ENCODE assay signal across 17 cellular contexts in the genomic region with DNA sequence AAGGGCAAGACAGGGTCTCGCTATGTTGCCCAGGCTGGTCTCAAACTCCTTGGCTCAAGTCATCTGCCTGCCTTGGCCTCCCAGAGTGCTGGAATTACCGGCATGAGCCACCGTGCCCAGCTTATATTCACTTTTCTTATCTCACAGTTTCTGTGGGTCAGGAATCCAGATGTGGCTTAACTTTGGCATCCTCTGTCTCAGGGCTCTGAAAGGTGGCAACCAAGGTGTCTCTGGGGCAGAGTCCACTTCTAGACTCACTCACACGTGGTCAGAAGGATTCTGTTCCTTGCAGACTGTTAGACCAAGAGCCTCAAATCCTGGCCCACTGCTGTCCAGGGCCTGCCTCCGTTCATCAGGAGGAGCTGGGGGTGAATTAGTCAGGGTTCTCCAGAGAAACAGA.
"Had no signal": no experiment of that assay in that cellular context is flagged by ENCODE, and none has a peak within 500 bp of the region (broad histone marks: within the 10 kb centered on the region; RNA-seq: fewer than 3 reads in every experiment).

No MANE protein-coding gene starts in this region.

- H3K27ac Mint-ChIP-seq: naive B cell; stimulated activated effector memory CD8-positive, alpha-beta T cell treated with anti-CD3 and anti-CD28 coated beads, Interleukin-12 subunit alpha, Interleukin-12 subunit beta, amount 100 ng/mL, for 72 hours had no signal

- H3K9me3 Mint-ChIP-seq: naive B cell; stimulated activated effector memory CD8-positive, alpha-beta T cell treated with anti-CD3 and anti-CD28 coated beads, Interleukin-12 subunit alpha, Interleukin-12 subunit beta, amount 100 ng/mL, for 72 hours had no signal

- H3K27me3 ChIP-seq: breast epithelium, sigmoid colon had no signal

- H3K36me3 ChIP-seq: breast epithelium, sigmoid colon had no signal

- H3K27ac ChIP-seq: breast epithelium, psoas muscle, sigmoid colon had no signal

- ATAC-seq: left lobe of liver; psoas muscle; stimulated activated effector memory CD8-positive, alpha-beta T cell treated with anti-CD3 and anti-CD28 coated beads, Interleukin-12 subunit alpha, Interleukin-12 subunit beta, amount 100 ng/mL, for 72 hours had no signal

- DNase-seq: activated CD4-positive, alpha-beta T cell treated with anti-CD3 and anti-CD28 coated beads, Interleukin-2, amount 50 U/mL, for 1 hour; activated naive CD4-positive, alpha-beta T cell treated with Interleukin-2 at 50 U/mL for 16 hours; anterior cingulate cortex; hippocampal formation; naive B cell; nucleus accumbens; psoas muscle; sigmoid colon; stimulated activated CD4-positive, alpha-beta T cell treated with anti-CD3 and anti-CD28 coated beads, Interleukin-12 subunit alpha, Interleukin-12 subunit beta, amount 100 ng/mL, for 4 hours; stimulated activated CD4-positive, alpha-beta T cell treated with anti-CD3 and anti-CD28 coated beads, Interleukin-2, amount 100 ng/mL, for 24 hours; T-helper 2 cell had no signal

- FAIRE-seq: colon, keratinocyte, TTC549 had no signal

- H3K9me3 ChIP-seq: breast epithelium, psoas muscle, sigmoid colon had no signal

- H3K4me3 ChIP-seq: breast epithelium, psoas muscle, sigmoid colon had no signal

- H3K4me3 Mint-ChIP-seq: stimulated activated effector memory CD8-positive, alpha-beta T cell treated with anti-CD3 and anti-CD28 coated beads, Interleukin-12 subunit alpha, Interleukin-12 subunit beta, amount 100 ng/mL, for 72 hours had no signal

- H3K36me3 Mint-ChIP-seq: naive B cell; stimulated activated effector memory CD8-positive, alpha-beta T cell treated with anti-CD3 and anti-CD28 coated beads, Interleukin-12 subunit alpha, Interleukin-12 subunit beta, amount 100 ng/mL, for 72 hours had no signal
